ENCODE assay signal across 8 cellular contexts in genomic region chr14:104768437-104769323, GRCh38. TPM values are rescaled to one million over a fixed set of nuclear protein-coding genes. Genes with fewer than 3 reads are reported as not detected.
A peak's percentile ranks its signal among the peaks of the same experiment; 100 is the strongest.
DNase-seq lines count a peak whose midpoint lies in the region; ATAC-seq and TF ChIP-seq lines count a peak whose summit lies in the region.

No MANE protein-coding gene starts in this region.

- H3K36me3 ChIP-seq in BE2C (peaks cover 29% of the 10 kb centered on the region), IMR-90 (ENCODE audit: control insufficient read depth, insufficient read depth, low read length) (peaks cover 34% of the 10 kb centered on the region), Peyer's patch (peaks cover 0 to 37% (median 0%) of the 10 kb centered on the region in 3 donors)

- CTCF ChIA-PET in IMR-90 (lab: Yijun Ruan, JAX) = interaction anchor here (0.6 to 0.8 kb wide), 4 partner anchors 12 to 268 kb away, joined by 3 to 6 read pairs (median 4); no protein-coding TSS in a partner anchor

- BruUV-seq in IMR-90 (replicated peaks; lab: Mats Ljungman, UMichigan) = no TSS peak

- H3K79me1 ChIP-seq in IMR-90 (ENCODE audit: low read depth in 1 of 2, low read length in 2 of 2) = peaks cover 0 to 6% of the 10 kb centered on the region in 2 experiments; a peak in 1 of 4 replicates

- H2AFZ ChIP-seq in IMR-90 (replicated peaks; ENCODE audit: low read length, poor library complexity) = peak overlapping the region; percentile 75

- H3K56ac ChIP-seq in IMR-90 (ENCODE audit: extremely low read depth, insufficient read depth, low read length) = no peak overlapping the region

- no peak overlapping the region for H3K27ac Mint-ChIP-seq in natural killer cell treated with Interleukin-12 subunit alpha and Interleukin-12 subunit beta and Interleukin-15 and Interleukin-18, amount 100 ng/mL, for 72 hours

- peak overlapping the region; percentile 93 for H2AK9ac ChIP-seq in IMR-90 (replicated peaks; ENCODE audit: low read depth, low read length, poor library complexity)

- H3K4me3 Mint-ChIP-seq in natural killer cell treated with Interleukin-12 subunit alpha and Interleukin-12 subunit beta and Interleukin-15 and Interleukin-18, amount 100 ng/mL, for 72 hours = no peak overlapping the region

- peak overlapping the region; percentile 38; the same call in 1 of the 2 replicates for H4K5ac ChIP-seq in IMR-90 (ENCODE audit: low read depth, low read length)

- POLR2A ChIA-PET in IMR-90 (lab: Charles Lee; ENCODE audit: unreplicated experiment) = no interaction called here

- TF ChIP-seq POLR2A in IMR-90 (IDR thresholded peaks at IDR 0.05; ENCODE audit: low read depth, low read length) (0 out of 2 replicates have a peak, but pooled peaks have one; percentile 40), Peyer's patch (IDR thresholded peaks at IDR 0.05) (no peak)

- TF ChIP-seq CTCF in BE2C (IDR thresholded peaks at IDR 0.05; ENCODE audit: low read depth, low read length) (peak; percentile 76), IMR-90 (conservative IDR thresholded peaks at IDR 0.05; ENCODE audit: low read depth, low read length) (peak; percentile 87), Peyer's patch (IDR thresholded peaks at IDR 0.05) (peak; percentile 88 to 98 (median 91))

- peak overlapping the region; percentile 83 for H2AK5ac ChIP-seq in IMR-90 (ENCODE audit: low read depth, low read length)

- DNase-seq in BE2C (peak; percentile 91), IMR-90 (peak; percentile 72), Peyer's patch (peak; percentile 89 to 96 (median 94)), fibroblast of peridontal ligament (ENCODE audit: extremely low read depth) (peak; percentile 73)
- DNase-seq in activated T-cell treated with anti-CD3 and anti-CD28 coated beads, Interleukin-2, amount 50 U/mL, for 48 hours = peak; percentile 96 to 97
- peak; percentile 90 for DNase-seq in natural killer cell treated with Interleukin-12 subunit alpha and Interleukin-12 subunit beta and Interleukin-15 and Interleukin-18, amount 100 ng/mL, for 72 hours (ENCODE audit: low spot score)
- DNase-seq in stimulated activated naive CD4-positive, alpha-beta T cell treated with Interleukin-2 at 50 U/mL for 16 hours (lab: John Stamatoyannopoulos, UW) = peak; percentile 84

- intact Hi-C loops in IMR-90 (cut with micrococcal nuclease) = loop anchor here (1.0 kb wide), 2 partner anchors 52 to 58 kb away; no protein-coding TSS in a partner anchor

- H3K9me3 ChIP-seq in BE2C (no peaks in the 10 kb centered on the region), IMR-90 (ENCODE audit: control insufficient read depth, insufficient read depth, low read length) (no peaks in the 10 kb centered on the region; the same call in 1 of the 2 replicates), Peyer's patch (no peaks in the 10 kb centered on the region)

- no peak overlapping the region for H3K18ac ChIP-seq in IMR-90 (ENCODE audit: low read depth, low read length)

- H3K23ac ChIP-seq in IMR-90 (ENCODE audit: low read depth, low read length) = no peak overlapping the region; the same call in 1 of the 2 replicates

- H2BK120ac ChIP-seq in IMR-90 (ENCODE audit: low read depth, low read length) = no peak overlapping the region

- H3K4me3 ChIP-seq in BE2C (ENCODE audit: low read depth, low read length) = no peak overlapping the region
- H3K4me3 ChIP-seq in IMR-90 (ENCODE audit: insufficient read depth, low read depth, low read length) = no peak overlapping the region
- H3K4me3 ChIP-seq in Peyer's patch = no peak overlapping the region

- peak overlapping the region; percentile 68 for H4K91ac ChIP-seq in IMR-90 (ENCODE audit: insufficient read depth, low read depth, low read length)

- peak; percentile 87 for TF ChIP-seq RAD21 in IMR-90 (IDR thresholded peaks at IDR 0.05; ENCODE audit: low read length)

- no peaks in the 10 kb centered on the region for H3K9me1 ChIP-seq in IMR-90 (ENCODE audit: insufficient read depth, low read length)

- H3K27ac ChIP-seq in IMR-90 (ENCODE audit: insufficient read depth, low read length) (peak overlapping the region; percentile 43; the same call in 1 of the 2 replicates), Peyer's patch (peak overlapping the region in 2 of 4 donors; percentile 12 to 31)

- H3K9ac ChIP-seq in IMR-90 (ENCODE audit: low read depth, low read length) = peak overlapping the region; percentile 35

- H3K27me3 ChIP-seq in BE2C (no peaks in the 10 kb centered on the region), IMR-90 (ENCODE audit: control insufficient read depth, insufficient read depth, low read length) (no peaks in the 10 kb centered on the region), Peyer's patch (no peaks in the 10 kb centered on the region)

- H2BK20ac ChIP-seq in IMR-90 (ENCODE audit: low read depth, low read length) = no peak overlapping the region

- no peaks in the 10 kb centered on the region for H3K36me3 Mint-ChIP-seq in natural killer cell treated with Interleukin-12 subunit alpha and Interleukin-12 subunit beta and Interleukin-15 and Interleukin-18, amount 100 ng/mL, for 72 hours

- H3K4me2 ChIP-seq in IMR-90 (ENCODE audit: low read depth, low read length) = 0 out of 2 replicates have a peak overlapping the region, but pooled peaks have one; percentile 11

- H3K4me1 Mint-ChIP-seq in natural killer cell treated with Interleukin-12 subunit alpha and Interleukin-12 subunit beta and Interleukin-15 and Interleukin-18, amount 100 ng/mL, for 72 hours (ENCODE audit: low read depth in 2 of 2) = no peaks in the 10 kb centered on the region

- peaks cover 18% of the 10 kb centered on the region for H4K20me1 ChIP-seq in IMR-90 (ENCODE audit: insufficient read depth, low read length)

- 0 out of 2 replicates have a peak overlapping the region, but pooled peaks have one; percentile 43 for H3K4ac ChIP-seq in IMR-90 (ENCODE audit: low read depth, low read length)

- no peak overlapping the region for H2BK15ac ChIP-seq in IMR-90 (ENCODE audit: low read depth, low read length)

- dilution Hi-C loops in IMR-90 (cut with HindIII; ENCODE audit: low sequenced_read_pairs, unreplicated experiment) = no loop called here

- peak overlapping the region; percentile 31 for H2BK5ac ChIP-seq in IMR-90 (ENCODE audit: low read depth, low read length, poor library complexity, severe bottlenecking)

- ATAC-seq in GM19324 (IDR thresholded peaks at IDR 0.05; ENCODE audit: low FRiP score, unreplicated experiment) (peak; percentile 50), IMR-90 (ENCODE audit: low read depth) (peak; percentile 96)
- peak; percentile 87 to 92 for ATAC-seq in natural killer cell treated with Interleukin-12 subunit alpha and Interleukin-12 subunit beta and Interleukin-15 and Interleukin-18, amount 100 ng/mL, for 72 hours

- H3K4me1 ChIP-seq in BE2C = peaks cover 12% of the 10 kb centered on the region
- peaks cover 5% of the 10 kb centered on the region for H3K4me1 ChIP-seq in IMR-90 (ENCODE audit: control insufficient read depth, insufficient read depth, low read length)
- H3K4me1 ChIP-seq in Peyer's patch = peaks cover 0 to 10% (median 2%) of the 10 kb centered on the region in 4 donors

- peak overlapping the region in 1 of 2 experiments; percentile 45; a peak in 1 of 4 replicates for H4K8ac ChIP-seq in IMR-90 (ENCODE audit: low read depth in 2 of 2, low read length in 2 of 2)

- in situ Hi-C loops in IMR-90 (cut with MboI; ENCODE audit: low sequenced_read_pairs) = loop anchor here (5.0 kb wide), 1 partner anchor 54 kb away; no protein-coding TSS in a partner anchor

- H3K27me3 Mint-ChIP-seq in natural killer cell treated with Interleukin-12 subunit alpha and Interleukin-12 subunit beta and Interleukin-15 and Interleukin-18, amount 100 ng/mL, for 72 hours = no peaks in the 10 kb centered on the region

- H3K9me3 Mint-ChIP-seq in natural killer cell treated with Interleukin-12 subunit alpha and Interleukin-12 subunit beta and Interleukin-15 and Interleukin-18, amount 100 ng/mL, for 72 hours = no peaks in the 10 kb centered on the region

- H3K14ac ChIP-seq in IMR-90 (replicated peaks; ENCODE audit: low read depth, low read length) = no peak overlapping the region

- 8% methylated on average over 7 of the region's 25 CpGs; no CpG with 5 or more reads in 1 of the 2 experiments for WGBS in IMR-90 (ENCODE audit: extremely low coverage in 2 of 2, insufficient read length in 1 of 2), 2 experiments

RNA-seq across cellular contexts. Expression of gene SIVA1, which starts 15.7 kb away (rescaled TPM):
- polyA plus RNA-seq in BE2C (2012; ENCODE audit: insufficient read depth, insufficient read length, low read depth) = 407 TPM
- total RNA-seq in IMR-90 (2012; rRNA removed) = 132 and 166 TPM in 2 replicates
- polyA plus RNA-seq in IMR-90 (2012; rRNA removed) = 184 and 248 TPM in 2 replicates
- 392 and 403 TPM in 2 replicates for polyA plus RNA-seq in IMR-90 (2012; cell fraction: cytosol; rRNA removed)
- 69.2 and 188 TPM in 2 replicates for polyA plus RNA-seq in IMR-90 (2012; cell fraction: nucleus; rRNA removed; ENCODE audit: low replicate concordance)
- total RNA-seq in Peyer's patch = 100 to 1,000 TPM in 3 of 4 donors, 10 to 100 TPM in 1; 64.6 to 144 (median 115) TPM
- total RNA-seq in natural killer cell treated with Interleukin-12 subunit alpha and Interleukin-12 subunit beta and Interleukin-15 and Interleukin-18, amount 100 ng/mL, for 72 hours = 100 to 1,000 TPM in 1 of 2 donors, 10 to 100 TPM in 1; 74.5 to 157 TPM

RNA-seq across cellular contexts. Expression of gene AKT1, which starts 26.9 kb away (rescaled TPM):
- polyA plus RNA-seq in BE2C (2012; ENCODE audit: insufficient read depth, insufficient read length, low read depth) = 185 TPM
- 182 and 193 TPM in 2 replicates for total RNA-seq in IMR-90 (2012; rRNA removed)
- 221 and 242 TPM in 2 replicates for polyA plus RNA-seq in IMR-90 (2012; rRNA removed)
- polyA plus RNA-seq in IMR-90 (2012; cell fraction: cytosol; rRNA removed) = 248 and 535 TPM in 2 replicates
- 317 and 551 TPM in 2 replicates for polyA plus RNA-seq in IMR-90 (2012; cell fraction: nucleus; rRNA removed; ENCODE audit: low replicate concordance)
- total RNA-seq in Peyer's patch = 100 to 1,000 TPM in 2 of 4 donors, 10 to 100 TPM in 2; 85.6 to 259 (median 111) TPM
- 100 to 1,000 TPM; 128 to 229 TPM for total RNA-seq in natural killer cell treated with Interleukin-12 subunit alpha and Interleukin-12 subunit beta and Interleukin-15 and Interleukin-18, amount 100 ng/mL, for 72 hours

RNA-seq across cellular contexts. Expression of gene ZBTB42, which starts 32.2 kb away (rescaled TPM):
- polyA plus RNA-seq in BE2C (2012; ENCODE audit: insufficient read depth, insufficient read length, low read depth) = 3.3 TPM
- total RNA-seq in IMR-90 (2012; rRNA removed) (1.1 and 1.3 TPM in 2 replicates), Peyer's patch (10 to 100 TPM in 2 of 4 donors, 1 to 10 TPM in 2; 2.5 to 14.7 (median 10.9) TPM)
- 2.3 and 3.6 TPM in 2 replicates for polyA plus RNA-seq in IMR-90 (2012; rRNA removed)
- polyA plus RNA-seq in IMR-90 (2012; cell fraction: cytosol; rRNA removed) = 1.7 and 3.3 TPM in 2 replicates
- polyA plus RNA-seq in IMR-90 (2012; cell fraction: nucleus; rRNA removed; ENCODE audit: low replicate concordance) = 1.2 and 2.1 TPM in 2 replicates
- 1 to 10 TPM; 1.3 to 3.0 TPM for total RNA-seq in natural killer cell treated with Interleukin-12 subunit alpha and Interleukin-12 subunit beta and Interleukin-15 and Interleukin-18, amount 100 ng/mL, for 72 hours

RNA-seq across cellular contexts. Expression of gene ADSS1, which starts 44.7 kb away (rescaled TPM):
- 1.5 TPM for polyA plus RNA-seq in BE2C (2012; ENCODE audit: insufficient read depth, insufficient read length, low read depth)
- 1.8 and 2.5 TPM in 2 replicates for total RNA-seq in IMR-90 (2012; rRNA removed)
- 3.9 and 5.2 TPM in 2 replicates for polyA plus RNA-seq in IMR-90 (2012; rRNA removed)
- 5.9 and 6.5 TPM in 2 replicates for polyA plus RNA-seq in IMR-90 (2012; cell fraction: cytosol; rRNA removed)
- polyA plus RNA-seq in IMR-90 (2012; cell fraction: nucleus; rRNA removed; ENCODE audit: low replicate concordance) = 28.6 and 32.1 TPM in 2 replicates
- total RNA-seq in Peyer's patch = 10 to 100 TPM; 11.0 to 18.6 (median 17.1) TPM
- under 1 TPM; 0.50 to 0.61 TPM for total RNA-seq in natural killer cell treated with Interleukin-12 subunit alpha and Interleukin-12 subunit beta and Interleukin-15 and Interleukin-18, amount 100 ng/mL, for 72 hours
